29 cellular contexts compared by ENCODE assay signal in genomic region chr16:26701243-26701886, GRCh38.
DNase-seq lines count a peak whose midpoint lies in the region; ATAC-seq and TF ChIP-seq lines count a peak whose summit lies in the region.
"Had no signal": no experiment of that assay in that cellular context is flagged by ENCODE, and none has a peak within 500 bp of the region (broad histone marks: within the 10 kb centered on the region; RNA-seq: fewer than 3 reads in every experiment).

No MANE protein-coding gene starts in this region.

- CTCF ChIA-PET in Calu3 (lab: Charles Lee) = no interaction called here

- ATAC-seq in GM18511 (IDR thresholded peaks at IDR 0.05; ENCODE audit: unreplicated experiment) (peak; percentile 65), HG03354 (IDR thresholded peaks at IDR 0.05; ENCODE audit: poor library complexity, severe bottlenecking, unreplicated experiment) (peak; percentile 48), HG02763 (IDR thresholded peaks at IDR 0.05; ENCODE audit: unreplicated experiment) (no peak)
- ATAC-seq: activated CD4-positive, alpha-beta T cell treated with anti-CD3 and anti-CD28 coated beads for 36 hours; activated CD8-positive, alpha-beta T cell treated with anti-CD3 and anti-CD28 coated beads for 36 hours; activated T-helper 17 cell treated with anti-CD3 and anti-CD28 coated beads, Interleukin-2, amount 50 U/mL, for 72 hours; esophagus mucosa; stimulated activated effector memory CD8-positive, alpha-beta T cell treated with anti-CD3 and anti-CD28 coated beads, Interleukin-12 subunit alpha, Interleukin-12 subunit beta, amount 100 ng/mL, for 72 hours had no signal

- H3K9me3 Mint-ChIP-seq in Calu3 (ENCODE audit: low read depth, unreplicated experiment) = peaks cover 8% of the 10 kb centered on the region
- H3K9me3 Mint-ChIP-seq: activated T-helper 17 cell treated with anti-CD3 and anti-CD28 coated beads, Interleukin-2, amount 50 U/mL, for 72 hours had no signal

- no peaks in the 10 kb centered on the region for H3K4me1 Mint-ChIP-seq in Calu3 (ENCODE audit: low read depth, unreplicated experiment)
- H3K4me1 Mint-ChIP-seq: activated CD4-positive, alpha-beta T cell treated with anti-CD3 and anti-CD28 coated beads for 36 hours; activated naive CD4-positive, alpha-beta T cell treated with anti-CD3 and anti-CD28 coated beads, Interleukin-2, amount 50 U/mL, for 24 hours; activated T-helper 17 cell treated with anti-CD3 and anti-CD28 coated beads, Interleukin-2, amount 50 U/mL, for 72 hours; brain; endodermal cell; neural crest cell; stimulated activated effector memory CD8-positive, alpha-beta T cell treated with anti-CD3 and anti-CD28 coated beads, Interleukin-12 subunit alpha, Interleukin-12 subunit beta, amount 100 ng/mL, for 72 hours had no signal

- peak; percentile 73 for DNase-seq in NAMALWA (ENCODE audit: low spot score)
- DNase-seq in germinal center (ENCODE audit: low spot score) = peak; percentile 57
- DNase-seq in DMS 273 treated with DMSO at 0.1 percent for 48 hours (lab: John Stamatoyannopoulos, UW) = no peak
- DNase-seq in DMS53 (lab: John Stamatoyannopoulos, UW) = no peak
- no peak for DNase-seq in Calu3
- DNase-seq: activated CD4-positive, alpha-beta T cell treated with anti-CD3 and anti-CD28 coated beads for 36 hours; activated CD8-positive, alpha-beta T cell treated with anti-CD3 and anti-CD28 coated beads for 36 hours; amniotic stem cell; BE2C; DMS153; endodermal cell; H7; mesenchymal stem cell; NCI-H1436; NCI-H2081; OCI-M1; ovary; stimulated activated CD4-positive, alpha-beta T cell treated with anti-CD3 and anti-CD28 coated beads, Interleukin-15, amount 100 ng/mL, for 24 hours had no signal

- no TSS peak for BruUV-seq in Calu3 (replicated peaks; lab: Mats Ljungman, UMichigan)

- no peak for TF ChIP-seq CTCF in Calu3 (IDR thresholded peaks at IDR 0.05; ENCODE audit: unreplicated experiment)

- no peaks in the 10 kb centered on the region for H3K27me3 Mint-ChIP-seq in Calu3 (ENCODE audit: unreplicated experiment)
- H3K27me3 Mint-ChIP-seq: dendritic cell treated with granulocyte-macrophage colony-stimulating factor and Interleukin-4, amounts not matched to agents 40 ng/mL and 50 ng/mL, for 4 days; type B pancreatic cell had no signal

- no peak overlapping the region for H3K27ac Mint-ChIP-seq in Calu3 (ENCODE audit: unreplicated experiment)
- H3K27ac Mint-ChIP-seq: activated CD4-positive, alpha-beta T cell treated with anti-CD3 and anti-CD28 coated beads for 36 hours; activated CD8-positive, alpha-beta T cell treated with anti-CD3 and anti-CD28 coated beads for 36 hours; activated naive CD4-positive, alpha-beta T cell treated with anti-CD3 and anti-CD28 coated beads, Interleukin-2, amount 50 U/mL, for 24 hours; activated T-helper 17 cell treated with anti-CD3 and anti-CD28 coated beads, Interleukin-2, amount 50 U/mL, for 72 hours; brain; dendritic cell treated with granulocyte-macrophage colony-stimulating factor and Interleukin-4, amounts not matched to agents 40 ng/mL and 50 ng/mL, for 4 days; endodermal cell; stimulated activated effector memory CD8-positive, alpha-beta T cell treated with anti-CD3 and anti-CD28 coated beads, Interleukin-12 subunit alpha, Interleukin-12 subunit beta, amount 100 ng/mL, for 72 hours; type B pancreatic cell had no signal

- no peaks in the 10 kb centered on the region for H3K36me3 Mint-ChIP-seq in Calu3 (ENCODE audit: insufficient read depth, unreplicated experiment)
- H3K36me3 Mint-ChIP-seq: activated naive CD4-positive, alpha-beta T cell treated with anti-CD3 and anti-CD28 coated beads, Interleukin-2, amount 50 U/mL, for 24 hours; brain; stimulated activated effector memory CD8-positive, alpha-beta T cell treated with anti-CD3 and anti-CD28 coated beads, Interleukin-12 subunit alpha, Interleukin-12 subunit beta, amount 100 ng/mL, for 72 hours; type B pancreatic cell had no signal

- no peak overlapping the region for H3K4me3 Mint-ChIP-seq in Calu3 (ENCODE audit: low read depth, unreplicated experiment)
- H3K4me3 Mint-ChIP-seq: activated CD4-positive, alpha-beta T cell treated with anti-CD3 and anti-CD28 coated beads for 36 hours; activated CD8-positive, alpha-beta T cell treated with anti-CD3 and anti-CD28 coated beads for 36 hours; activated naive CD4-positive, alpha-beta T cell treated with anti-CD3 and anti-CD28 coated beads, Interleukin-2, amount 50 U/mL, for 24 hours; activated T-helper 17 cell treated with anti-CD3 and anti-CD28 coated beads, Interleukin-2, amount 50 U/mL, for 72 hours; brain; dendritic cell treated with granulocyte-macrophage colony-stimulating factor and Interleukin-4, amounts not matched to agents 40 ng/mL and 50 ng/mL, for 4 days; endodermal cell; neural crest cell; stimulated activated effector memory CD8-positive, alpha-beta T cell treated with anti-CD3 and anti-CD28 coated beads, Interleukin-12 subunit alpha, Interleukin-12 subunit beta, amount 100 ng/mL, for 72 hours; type B pancreatic cell had no signal

- intact Hi-C loops in Calu3 (cut with micrococcal nuclease; ENCODE audit: unreplicated experiment) = no loop called here

Comparison
In these comparisons a context has a peak if more than half of its experiments do, and no peak if none do; other contexts are left out.
1. DNase-seq: peak in NAMALWA (single experiment) and germinal center (single experiment); none in DMS 273 treated with DMSO at 0.1 percent for 48 hours (single experiment), DMS53 (single experiment) and Calu3 (single experiment).